9 cellular contexts compared by ENCODE assay signal in the genomic region with DNA sequence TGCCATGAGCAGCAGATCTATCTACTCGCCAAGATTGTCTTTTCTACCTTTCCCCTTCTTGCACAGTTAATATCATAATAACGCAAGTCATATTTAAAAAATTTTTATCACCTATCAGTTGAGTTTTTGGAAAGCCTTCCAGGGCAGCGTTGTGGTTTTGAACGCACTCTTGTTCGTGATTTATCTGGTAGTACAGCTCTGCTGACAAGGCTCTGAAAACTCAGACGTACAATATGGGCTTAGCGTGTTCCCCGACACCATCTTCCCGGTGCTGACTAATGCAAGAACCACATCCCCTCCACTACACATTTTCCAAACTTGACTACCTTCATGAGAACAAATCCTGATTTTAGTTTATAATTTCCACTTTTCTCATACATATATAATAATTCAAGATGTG. TPM values are rescaled to one million over a fixed set of nuclear protein-coding genes. Genes with fewer than 3 reads are reported as not detected.
DNase-seq lines count a peak whose midpoint lies in the region; ATAC-seq and TF ChIP-seq lines count a peak whose summit lies in the region.
"Had no signal": no experiment of that assay in that cellular context is flagged by ENCODE, and none has a peak within 500 bp of the region (broad histone marks: within the 10 kb centered on the region; RNA-seq: fewer than 3 reads in every experiment).

No MANE protein-coding gene starts in this region.

- H3K4me1 ChIP-seq in OCI-LY1 (ENCODE audit: insufficient read depth, low read length, severe bottlenecking): peaks cover 32% of the 10 kb centered on the region
- H3K4me1 ChIP-seq in neural progenitor cell: peaks cover 14% of the 10 kb centered on the region

- H3K27ac ChIP-seq in OCI-LY1 (ENCODE audit: low read depth, low read length, poor library complexity, severe bottlenecking) (no peak overlapping the region), neural progenitor cell (no peak overlapping the region)

- no peaks in the 10 kb centered on the region for H3K9me2 ChIP-seq in OCI-LY1 (ENCODE audit: low read depth, low read length)

- CTCF ChIA-PET in BJ (lab: Yijun Ruan, JAX): interaction anchor here (0.8 to 11.5 kb wide), 10 partner anchors 15 to 510 kb away, joined by 3 to 152 read pairs (median 8); a partner anchor contains a TSS

- H3K4me3 Mint-ChIP-seq in effector memory CD8-positive, alpha-beta T cell: peak overlapping the region; percentile 95 to 98
- H3K4me3 Mint-ChIP-seq in neural progenitor cell: peak overlapping the region; percentile 88

- H3K27me3 ChIP-seq in BJ (ENCODE audit: control insufficient read depth, insufficient read depth, low read length) (no peaks in the 10 kb centered on the region), OCI-LY1 (ENCODE audit: insufficient read depth, low read length) (no peaks in the 10 kb centered on the region), neural progenitor cell (peaks cover 43% of the 10 kb centered on the region)
- H3K27me3 ChIP-seq: MG63 had no signal

- H3K79me2 ChIP-seq in OCI-LY1 (ENCODE audit: insufficient read depth, low read length) (no peaks in the 10 kb centered on the region), neural progenitor cell (ENCODE audit: low read depth) (peaks cover 29% of the 10 kb centered on the region)

- peaks cover 37 to 42% of the 10 kb centered on the region in 2 donors for H3K4me1 Mint-ChIP-seq in effector memory CD8-positive, alpha-beta T cell (ENCODE audit: low read depth in 2 of 2)
- peaks cover 25% of the 10 kb centered on the region for H3K4me1 Mint-ChIP-seq in neural progenitor cell

- 0 out of 2 replicates have a peak, but pooled peaks cover 9% of the 10 kb centered on the region for H3F3A ChIP-seq in OCI-LY1 (ENCODE audit: insufficient read depth, low read length)
- H3F3A ChIP-seq in neural progenitor cell (ENCODE audit: low read depth): peaks cover 15% of the 10 kb centered on the region

- TF ChIP-seq CTCF in BJ (IDR thresholded peaks at IDR 0.05; ENCODE audit: insufficient read depth, low read depth, low read length) (no peak), OCI-LY1 (IDR thresholded peaks at IDR 0.05; ENCODE audit: low read length) (no peak), neural progenitor cell (IDR thresholded peaks at IDR 0.05) (no peak)

- H3K36me3 Mint-ChIP-seq in effector memory CD8-positive, alpha-beta T cell (ENCODE audit: insufficient read depth): peaks cover 16% of the 10 kb centered on the region
- H3K36me3 Mint-ChIP-seq in neural progenitor cell: no peaks in the 10 kb centered on the region

- H2AFZ ChIP-seq in OCI-LY1 (ENCODE audit: low read length) (no peak overlapping the region), neural progenitor cell (replicated peaks) (no peak overlapping the region)

- no peaks in the 10 kb centered on the region for H3K9me3 Mint-ChIP-seq in effector memory CD8-positive, alpha-beta T cell
- H3K9me3 Mint-ChIP-seq in neural progenitor cell: no peaks in the 10 kb centered on the region

- DNase-seq in BJ (ENCODE audit: low read depth) (no peak), neural progenitor cell (ENCODE audit: low spot score) (no peak), NOMO-1 treated with dmso at 0.1 percent for 144 hours (lab: John Stamatoyannopoulos, UW; ENCODE audit: unreplicated experiment) (no peak), cortex of kidney (lab: John Stamatoyannopoulos, UW) (no peak), NCI-H2171 (lab: John Stamatoyannopoulos, UW) (no peak)
- no peak for DNase-seq in effector memory CD8-positive, alpha-beta T cell
- DNase-seq: MG63 had no signal

- ATAC-seq in effector memory CD8-positive, alpha-beta T cell (replicated peaks): no peak
- no peak for ATAC-seq in HG02759 (IDR thresholded peaks at IDR 0.05; ENCODE audit: unreplicated experiment)

- H3K4me2 ChIP-seq in OCI-LY1 (ENCODE audit: low read length) (peak overlapping the region; percentile 87; the same call in 1 of the 2 replicates), neural progenitor cell (peak overlapping the region; percentile 85)

- H4K20me1 ChIP-seq in OCI-LY1 (ENCODE audit: insufficient read depth, low read length) (no peaks in the 10 kb centered on the region), neural progenitor cell (ENCODE audit: low read depth) (peaks cover 28% of the 10 kb centered on the region)

- H3K9ac ChIP-seq in OCI-LY1 (ENCODE audit: low read length): no peak overlapping the region
- no peak overlapping the region for H3K9ac ChIP-seq in neural progenitor cell

- H3K27me3 Mint-ChIP-seq in effector memory CD8-positive, alpha-beta T cell: peaks cover 11 to 14% of the 10 kb centered on the region in 2 donors
- H3K27me3 Mint-ChIP-seq in neural progenitor cell (ENCODE audit: insufficient read depth, low read depth): peaks cover 35% of the 10 kb centered on the region

- H3K4me3 ChIP-seq in BJ (ENCODE audit: low read depth, low read length) (peak overlapping the region; percentile 80; the same call in 1 of the 2 replicates), OCI-LY1 (ENCODE audit: low read depth, low read length, poor library complexity, severe bottlenecking) (peak overlapping the region; percentile 74), neural progenitor cell (peak overlapping the region; percentile 90)

- no peaks in the 10 kb centered on the region for H3K36me3 ChIP-seq in BJ (ENCODE audit: control insufficient read depth, insufficient read depth, low read length)
- H3K36me3 ChIP-seq in OCI-LY1 (ENCODE audit: insufficient read depth, low read length): no peaks in the 10 kb centered on the region
- H3K36me3 ChIP-seq in neural progenitor cell: no peaks in the 10 kb centered on the region
- H3K36me3 ChIP-seq: MG63 had no signal

- no peaks in the 10 kb centered on the region for H3K9me3 ChIP-seq in OCI-LY1 (ENCODE audit: low read length)
- H3K9me3 ChIP-seq in neural progenitor cell (ENCODE audit: low read depth): no peaks in the 10 kb centered on the region
- H3K9me3 ChIP-seq: MG63 had no signal

- peak overlapping the region; percentile 88 to 96 for H3K27ac Mint-ChIP-seq in effector memory CD8-positive, alpha-beta T cell
- no peak overlapping the region for H3K27ac Mint-ChIP-seq in neural progenitor cell

- POLR2A ChIA-PET in BJ (lab: Charles Lee): no interaction called here

RNA-seq across cellular contexts. Expression of a gene that starts 1.6 kb away (rescaled TPM):
- 6.9 and 11.4 TPM in 2 replicates for polyA plus RNA-seq in BJ (2011; rRNA removed)
- polyA minus RNA-seq in BJ (2011; rRNA and poly(A)+ RNA removed): 7.6 and 11.7 TPM in 2 replicates
- 17.0 and 22.3 TPM in 2 replicates for total RNA-seq in neural progenitor cell (ENCODE audit: low replicate concordance)
